Comparison of ENCODE assay signal across 1 cellular context in genomic region chr7:51082096-51082840, GRCh38.
TF ChIP-seq lines count a peak whose summit lies in the region.

No MANE protein-coding gene starts in this region.

TF ChIP-seq in GM23338, 12 proteins besides CTCF, POLR2A, EP300 and RAD21 (continued from another document):
- TF ChIP-seq ZNF462 (CRISPR knock-in tag; IDR thresholded peaks at IDR 0.05) (no peak), REST (IDR thresholded peaks at IDR 0.05; ENCODE audit: unreplicated experiment) (no peak), ZNF331 (CRISPR knock-in tag; IDR thresholded peaks at IDR 0.05; ENCODE audit: low read depth) (no peak), NANOG (IDR thresholded peaks at IDR 0.05; ENCODE audit: borderline replicate concordance) (no peak), ETS1 (IDR thresholded peaks at IDR 0.05) (no peak)
TF ChIP-seq in GM23338: peak in this region for 0.
